In the genomic region with DNA sequence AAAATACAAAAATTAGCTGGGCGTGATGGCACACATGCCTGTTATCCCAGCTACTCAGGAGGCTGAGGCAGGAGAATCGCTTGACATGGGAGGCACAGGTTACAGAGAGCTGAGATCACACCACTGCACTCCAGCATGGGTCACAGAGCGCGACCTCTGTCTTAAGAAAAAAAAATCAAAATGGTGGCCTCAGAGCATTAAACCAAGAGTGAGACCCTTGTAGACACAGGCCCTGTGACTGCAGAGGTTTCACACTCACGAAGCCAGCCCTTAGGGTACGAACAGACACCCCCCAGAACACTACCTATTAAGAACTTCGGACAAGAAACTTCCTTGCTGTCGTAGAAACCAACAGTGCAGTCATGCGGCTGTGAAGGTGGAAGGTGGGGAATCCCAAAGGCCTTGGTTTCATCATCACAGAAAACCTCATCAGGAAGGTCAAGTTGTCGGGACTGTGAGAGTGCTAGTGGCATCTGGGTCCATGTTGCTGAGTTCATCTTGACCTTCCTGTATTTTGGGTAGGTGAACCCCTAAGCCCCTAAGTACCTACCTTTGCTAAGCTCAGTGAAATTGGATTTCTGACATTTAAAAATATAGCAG, we compare ENCODE assay signal across 1 cellular context.
TF ChIP-seq lines count a peak whose summit lies in the region.

No MANE protein-coding gene starts in this region.

TF ChIP-seq in GM12878, 131 proteins besides CTCF, POLR2A, EP300 and RAD21 (continued from another document and continues in another):
- TF ChIP-seq, protein P1, sequence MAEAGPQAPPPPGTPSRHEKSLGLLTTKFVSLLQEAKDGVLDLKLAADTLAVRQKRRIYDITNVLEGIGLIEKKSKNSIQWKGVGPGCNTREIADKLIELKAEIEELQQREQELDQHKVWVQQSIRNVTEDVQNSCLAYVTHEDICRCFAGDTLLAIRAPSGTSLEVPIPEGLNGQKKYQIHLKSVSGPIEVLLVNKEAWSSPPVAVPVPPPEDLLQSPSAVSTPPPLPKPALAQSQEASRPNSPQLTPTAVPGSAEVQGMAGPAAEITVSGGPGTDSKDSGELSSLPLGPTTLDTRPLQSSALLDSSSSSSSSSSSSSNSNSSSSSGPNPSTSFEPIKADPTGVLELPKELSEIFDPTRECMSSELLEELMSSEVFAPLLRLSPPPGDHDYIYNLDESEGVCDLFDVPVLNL (IDR thresholded peaks at IDR 0.05; ENCODE audit: low read depth, low read length) = no peak
- TF ChIP-seq, protein P2, sequence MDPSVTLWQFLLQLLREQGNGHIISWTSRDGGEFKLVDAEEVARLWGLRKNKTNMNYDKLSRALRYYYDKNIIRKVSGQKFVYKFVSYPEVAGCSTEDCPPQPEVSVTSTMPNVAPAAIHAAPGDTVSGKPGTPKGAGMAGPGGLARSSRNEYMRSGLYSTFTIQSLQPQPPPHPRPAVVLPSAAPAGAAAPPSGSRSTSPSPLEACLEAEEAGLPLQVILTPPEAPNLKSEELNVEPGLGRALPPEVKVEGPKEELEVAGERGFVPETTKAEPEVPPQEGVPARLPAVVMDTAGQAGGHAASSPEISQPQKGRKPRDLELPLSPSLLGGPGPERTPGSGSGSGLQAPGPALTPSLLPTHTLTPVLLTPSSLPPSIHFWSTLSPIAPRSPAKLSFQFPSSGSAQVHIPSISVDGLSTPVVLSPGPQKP (IDR thresholded peaks at IDR 0.05; ENCODE audit: low read depth, low read length) = no peak
- TF ChIP-seq RELA (IDR thresholded peaks at IDR 0.05; ENCODE audit: borderline replicate concordance, partially characterized antibody) (no peak), EZH2 (IDR thresholded peaks at IDR 0.05; ENCODE audit: borderline replicate concordance, control insufficient read depth, low read depth, low read length) (no peak), TCF12 (IDR thresholded peaks at IDR 0.05; ENCODE audit: low read depth, low read length) (no peak), KAT2A (conservative IDR thresholded peaks at IDR 0.05; ENCODE audit: control insufficient read depth, low read depth, low read length) (no peak), ESRRA (IDR thresholded peaks at IDR 0.05; ENCODE audit: low read length) (no peak), IRF4 (IDR thresholded peaks at IDR 0.05; ENCODE audit: low read depth, low read length) (no peak), RFX5 (IDR thresholded peaks at IDR 0.05; ENCODE audit: low read depth, low read length) (no peak), NR2C1 (IDR thresholded peaks at IDR 0.05) (0 out of 2 replicates have a peak, but pooled peaks have one; percentile 18), NR2C2 (IDR thresholded peaks at IDR 0.05; ENCODE audit: borderline replicate concordance, control insufficient read depth, insufficient read length, low read depth) (no peak), NRF1 (conservative IDR thresholded peaks at IDR 0.05; ENCODE audit: low read depth, low read length) (no peak), SMC3 (IDR thresholded peaks at IDR 0.05; ENCODE audit: borderline replicate concordance, low read length) (no peak), PAX5 (IDR thresholded peaks at IDR 0.05; ENCODE audit: borderline replicate concordance, low read depth, low read length) (peak; percentile 59; the same call in 1 of the 2 replicates), CREM (IDR thresholded peaks at IDR 0.05; ENCODE audit: low read depth) (peak; percentile 65; the same call in 1 of the 2 replicates), NR2F1 (conservative IDR thresholded peaks at IDR 0.05) (peak; percentile 91), STAT1 (conservative IDR thresholded peaks at IDR 0.05) (no peak), KDM1A (IDR thresholded peaks at IDR 0.05; ENCODE audit: borderline replicate concordance) (no peak), HCFC1 (IDR thresholded peaks at IDR 0.05; ENCODE audit: low read length) (no peak), SIX5 (IDR thresholded peaks at IDR 0.05; ENCODE audit: low read depth, low read length, severe bottlenecking) (no peak), SIN3A (IDR thresholded peaks at IDR 0.05; ENCODE audit: low read depth, low read length) (no peak), IKZF2 (IDR thresholded peaks at IDR 0.05) (peak in 1 of 2 experiments; percentile 57; a peak in 2 of 4 replicates), HDAC2 (IDR thresholded peaks at IDR 0.05) (no peak), ZSCAN29 (IDR thresholded peaks at IDR 0.05) (no peak), SUPT20H (IDR thresholded peaks at IDR 0.05; ENCODE audit: borderline replicate concordance, control insufficient read depth, low read depth, low read length) (no peak), MTA3 (IDR thresholded peaks at IDR 0.05; ENCODE audit: borderline replicate concordance, low read length) (no peak), SRF (IDR thresholded peaks at IDR 0.05; ENCODE audit: low read depth in 2 of 2, low read length in 2 of 2) (no peak), GABPA (IDR thresholded peaks at IDR 0.05; ENCODE audit: low read depth) (no peak), STAT3 (IDR thresholded peaks at IDR 0.05; ENCODE audit: low read depth, low read length) (no peak), CBX5 (IDR thresholded peaks at IDR 0.05; ENCODE audit: low read depth) (no peak), CBX3 (IDR thresholded peaks at IDR 0.05; ENCODE audit: borderline replicate concordance, low read depth) (no peak), MTA2 (IDR thresholded peaks at IDR 0.05; ENCODE audit: low read depth) (no peak; the same call in 1 of the 2 replicates), ZNF622 (IDR thresholded peaks at IDR 0.05) (no peak), RUNX3 (IDR thresholded peaks at IDR 0.05; ENCODE audit: low read length) (peak; percentile 67; the same call in 1 of the 2 replicates), POLR2AphosphoS5 (IDR thresholded peaks at IDR 0.05; ENCODE audit: low read length) (no peak), SREBF1 (IDR thresholded peaks at IDR 0.05; ENCODE audit: low read length) (no peak), TAF1 (IDR thresholded peaks at IDR 0.05; ENCODE audit: borderline replicate concordance, low read depth, low read length) (no peak)
- TF ChIP-seq, protein P3, sequence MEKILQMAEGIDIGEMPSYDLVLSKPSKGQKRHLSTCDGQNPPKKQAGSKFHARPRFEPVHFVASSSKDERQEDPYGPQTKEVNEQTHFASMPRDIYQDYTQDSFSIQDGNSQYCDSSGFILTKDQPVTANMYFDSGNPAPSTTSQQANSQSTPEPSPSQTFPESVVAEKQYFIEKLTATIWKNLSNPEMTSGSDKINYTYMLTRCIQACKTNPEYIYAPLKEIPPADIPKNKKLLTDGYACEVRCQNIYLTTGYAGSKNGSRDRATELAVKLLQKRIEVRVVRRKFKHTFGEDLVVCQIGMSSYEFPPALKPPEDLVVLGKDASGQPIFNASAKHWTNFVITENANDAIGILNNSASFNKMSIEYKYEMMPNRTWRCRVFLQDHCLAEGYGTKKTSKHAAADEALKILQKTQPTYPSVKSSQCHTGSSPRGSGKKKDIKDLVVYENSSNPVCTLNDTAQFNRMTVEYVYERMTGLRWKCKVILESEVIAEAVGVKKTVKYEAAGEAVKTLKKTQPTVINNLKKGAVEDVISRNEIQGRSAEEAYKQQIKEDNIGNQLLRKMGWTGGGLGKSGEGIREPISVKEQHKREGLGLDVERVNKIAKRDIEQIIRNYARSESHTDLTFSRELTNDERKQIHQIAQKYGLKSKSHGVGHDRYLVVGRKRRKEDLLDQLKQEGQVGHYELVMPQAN (conservative IDR thresholded peaks at IDR 0.05) = no peak
- TF ChIP-seq, protein P4, sequence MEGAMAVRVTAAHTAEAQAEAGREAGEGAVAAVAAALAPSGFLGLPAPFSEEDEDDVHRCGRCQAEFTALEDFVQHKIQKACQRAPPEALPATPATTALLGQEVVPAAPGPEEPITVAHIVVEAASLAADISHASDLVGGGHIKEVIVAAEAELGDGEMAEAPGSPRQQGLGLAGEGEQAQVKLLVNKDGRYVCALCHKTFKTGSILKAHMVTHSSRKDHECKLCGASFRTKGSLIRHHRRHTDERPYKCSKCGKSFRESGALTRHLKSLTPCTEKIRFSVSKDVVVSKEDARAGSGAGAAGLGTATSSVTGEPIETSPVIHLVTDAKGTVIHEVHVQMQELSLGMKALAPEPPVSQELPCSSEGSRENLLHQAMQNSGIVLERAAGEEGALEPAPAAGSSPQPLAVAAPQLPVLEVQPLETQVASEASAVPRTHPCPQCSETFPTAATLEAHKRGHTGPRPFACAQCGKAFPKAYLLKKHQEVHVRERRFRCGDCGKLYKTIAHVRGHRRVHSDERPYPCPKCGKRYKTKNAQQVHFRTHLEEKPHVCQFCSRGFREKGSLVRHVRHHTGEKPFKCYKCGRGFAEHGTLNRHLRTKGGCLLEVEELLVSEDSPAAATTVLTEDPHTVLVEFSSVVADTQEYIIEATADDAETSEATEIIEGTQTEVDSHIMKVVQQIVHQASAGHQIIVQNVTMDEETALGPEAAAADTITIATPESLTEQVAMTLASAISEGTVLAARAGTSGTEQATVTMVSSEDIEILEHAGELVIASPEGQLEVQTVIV (IDR thresholded peaks at IDR 0.05; ENCODE audit: borderline replicate concordance, partially characterized antibody) = no peak
- TF ChIP-seq, protein P5, sequence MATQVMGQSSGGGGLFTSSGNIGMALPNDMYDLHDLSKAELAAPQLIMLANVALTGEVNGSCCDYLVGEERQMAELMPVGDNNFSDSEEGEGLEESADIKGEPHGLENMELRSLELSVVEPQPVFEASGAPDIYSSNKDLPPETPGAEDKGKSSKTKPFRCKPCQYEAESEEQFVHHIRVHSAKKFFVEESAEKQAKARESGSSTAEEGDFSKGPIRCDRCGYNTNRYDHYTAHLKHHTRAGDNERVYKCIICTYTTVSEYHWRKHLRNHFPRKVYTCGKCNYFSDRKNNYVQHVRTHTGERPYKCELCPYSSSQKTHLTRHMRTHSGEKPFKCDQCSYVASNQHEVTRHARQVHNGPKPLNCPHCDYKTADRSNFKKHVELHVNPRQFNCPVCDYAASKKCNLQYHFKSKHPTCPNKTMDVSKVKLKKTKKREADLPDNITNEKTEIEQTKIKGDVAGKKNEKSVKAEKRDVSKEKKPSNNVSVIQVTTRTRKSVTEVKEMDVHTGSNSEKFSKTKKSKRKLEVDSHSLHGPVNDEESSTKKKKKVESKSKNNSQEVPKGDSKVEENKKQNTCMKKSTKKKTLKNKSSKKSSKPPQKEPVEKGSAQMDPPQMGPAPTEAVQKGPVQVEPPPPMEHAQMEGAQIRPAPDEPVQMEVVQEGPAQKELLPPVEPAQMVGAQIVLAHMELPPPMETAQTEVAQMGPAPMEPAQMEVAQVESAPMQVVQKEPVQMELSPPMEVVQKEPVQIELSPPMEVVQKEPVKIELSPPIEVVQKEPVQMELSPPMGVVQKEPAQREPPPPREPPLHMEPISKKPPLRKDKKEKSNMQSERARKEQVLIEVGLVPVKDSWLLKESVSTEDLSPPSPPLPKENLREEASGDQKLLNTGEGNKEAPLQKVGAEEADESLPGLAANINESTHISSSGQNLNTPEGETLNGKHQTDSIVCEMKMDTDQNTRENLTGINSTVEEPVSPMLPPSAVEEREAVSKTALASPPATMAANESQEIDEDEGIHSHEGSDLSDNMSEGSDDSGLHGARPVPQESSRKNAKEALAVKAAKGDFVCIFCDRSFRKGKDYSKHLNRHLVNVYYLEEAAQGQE (IDR thresholded peaks at IDR 0.05; ENCODE audit: low read depth, low read length) = no peak
- TF ChIP-seq, protein P6, sequence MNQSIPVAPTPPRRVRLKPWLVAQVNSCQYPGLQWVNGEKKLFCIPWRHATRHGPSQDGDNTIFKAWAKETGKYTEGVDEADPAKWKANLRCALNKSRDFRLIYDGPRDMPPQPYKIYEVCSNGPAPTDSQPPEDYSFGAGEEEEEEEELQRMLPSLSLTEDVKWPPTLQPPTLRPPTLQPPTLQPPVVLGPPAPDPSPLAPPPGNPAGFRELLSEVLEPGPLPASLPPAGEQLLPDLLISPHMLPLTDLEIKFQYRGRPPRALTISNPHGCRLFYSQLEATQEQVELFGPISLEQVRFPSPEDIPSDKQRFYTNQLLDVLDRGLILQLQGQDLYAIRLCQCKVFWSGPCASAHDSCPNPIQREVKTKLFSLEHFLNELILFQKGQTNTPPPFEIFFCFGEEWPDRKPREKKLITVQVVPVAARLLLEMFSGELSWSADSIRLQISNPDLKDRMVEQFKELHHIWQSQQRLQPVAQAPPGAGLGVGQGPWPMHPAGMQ (IDR thresholded peaks at IDR 0.05; ENCODE audit: borderline replicate concordance) = no peak
- TF ChIP-seq, protein P7, sequence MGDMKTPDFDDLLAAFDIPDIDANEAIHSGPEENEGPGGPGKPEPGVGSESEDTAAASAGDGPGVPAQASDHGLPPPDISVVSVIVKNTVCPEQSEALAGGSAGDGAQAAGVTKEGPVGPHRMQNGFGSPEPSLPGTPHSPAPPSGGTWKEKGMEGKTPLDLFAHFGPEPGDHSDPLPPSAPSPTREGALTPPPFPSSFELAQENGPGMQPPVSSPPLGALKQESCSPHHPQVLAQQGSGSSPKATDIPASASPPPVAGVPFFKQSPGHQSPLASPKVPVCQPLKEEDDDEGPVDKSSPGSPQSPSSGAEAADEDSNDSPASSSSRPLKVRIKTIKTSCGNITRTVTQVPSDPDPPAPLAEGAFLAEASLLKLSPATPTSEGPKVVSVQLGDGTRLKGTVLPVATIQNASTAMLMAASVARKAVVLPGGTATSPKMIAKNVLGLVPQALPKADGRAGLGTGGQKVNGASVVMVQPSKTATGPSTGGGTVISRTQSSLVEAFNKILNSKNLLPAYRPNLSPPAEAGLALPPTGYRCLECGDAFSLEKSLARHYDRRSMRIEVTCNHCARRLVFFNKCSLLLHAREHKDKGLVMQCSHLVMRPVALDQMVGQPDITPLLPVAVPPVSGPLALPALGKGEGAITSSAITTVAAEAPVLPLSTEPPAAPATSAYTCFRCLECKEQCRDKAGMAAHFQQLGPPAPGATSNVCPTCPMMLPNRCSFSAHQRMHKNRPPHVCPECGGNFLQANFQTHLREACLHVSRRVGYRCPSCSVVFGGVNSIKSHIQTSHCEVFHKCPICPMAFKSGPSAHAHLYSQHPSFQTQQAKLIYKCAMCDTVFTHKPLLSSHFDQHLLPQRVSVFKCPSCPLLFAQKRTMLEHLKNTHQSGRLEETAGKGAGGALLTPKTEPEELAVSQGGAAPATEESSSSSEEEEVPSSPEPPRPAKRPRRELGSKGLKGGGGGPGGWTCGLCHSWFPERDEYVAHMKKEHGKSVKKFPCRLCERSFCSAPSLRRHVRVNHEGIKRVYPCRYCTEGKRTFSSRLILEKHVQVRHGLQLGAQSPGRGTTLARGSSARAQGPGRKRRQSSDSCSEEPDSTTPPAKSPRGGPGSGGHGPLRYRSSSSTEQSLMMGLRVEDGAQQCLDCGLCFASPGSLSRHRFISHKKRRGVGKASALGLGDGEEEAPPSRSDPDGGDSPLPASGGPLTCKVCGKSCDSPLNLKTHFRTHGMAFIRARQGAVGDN (IDR thresholded peaks at IDR 0.05) = peak; percentile 71
- TF ChIP-seq, protein P8, sequence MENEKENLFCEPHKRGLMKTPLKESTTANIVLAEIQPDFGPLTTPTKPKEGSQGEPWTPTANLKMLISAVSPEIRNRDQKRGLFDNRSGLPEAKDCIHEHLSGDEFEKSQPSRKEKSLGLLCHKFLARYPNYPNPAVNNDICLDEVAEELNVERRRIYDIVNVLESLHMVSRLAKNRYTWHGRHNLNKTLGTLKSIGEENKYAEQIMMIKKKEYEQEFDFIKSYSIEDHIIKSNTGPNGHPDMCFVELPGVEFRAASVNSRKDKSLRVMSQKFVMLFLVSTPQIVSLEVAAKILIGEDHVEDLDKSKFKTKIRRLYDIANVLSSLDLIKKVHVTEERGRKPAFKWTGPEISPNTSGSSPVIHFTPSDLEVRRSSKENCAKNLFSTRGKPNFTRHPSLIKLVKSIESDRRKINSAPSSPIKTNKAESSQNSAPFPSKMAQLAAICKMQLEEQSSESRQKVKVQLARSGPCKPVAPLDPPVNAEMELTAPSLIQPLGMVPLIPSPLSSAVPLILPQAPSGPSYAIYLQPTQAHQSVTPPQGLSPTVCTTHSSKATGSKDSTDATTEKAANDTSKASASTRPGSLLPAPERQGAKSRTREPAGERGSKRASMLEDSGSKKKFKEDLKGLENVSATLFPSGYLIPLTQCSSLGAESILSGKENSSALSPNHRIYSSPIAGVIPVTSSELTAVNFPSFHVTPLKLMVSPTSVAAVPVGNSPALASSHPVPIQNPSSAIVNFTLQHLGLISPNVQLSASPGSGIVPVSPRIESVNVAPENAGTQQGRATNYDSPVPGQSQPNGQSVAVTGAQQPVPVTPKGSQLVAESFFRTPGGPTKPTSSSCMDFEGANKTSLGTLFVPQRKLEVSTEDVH (IDR thresholded peaks at IDR 0.05; ENCODE audit: low read depth, partially characterized antibody) = no peak
